In the genomic region with DNA sequence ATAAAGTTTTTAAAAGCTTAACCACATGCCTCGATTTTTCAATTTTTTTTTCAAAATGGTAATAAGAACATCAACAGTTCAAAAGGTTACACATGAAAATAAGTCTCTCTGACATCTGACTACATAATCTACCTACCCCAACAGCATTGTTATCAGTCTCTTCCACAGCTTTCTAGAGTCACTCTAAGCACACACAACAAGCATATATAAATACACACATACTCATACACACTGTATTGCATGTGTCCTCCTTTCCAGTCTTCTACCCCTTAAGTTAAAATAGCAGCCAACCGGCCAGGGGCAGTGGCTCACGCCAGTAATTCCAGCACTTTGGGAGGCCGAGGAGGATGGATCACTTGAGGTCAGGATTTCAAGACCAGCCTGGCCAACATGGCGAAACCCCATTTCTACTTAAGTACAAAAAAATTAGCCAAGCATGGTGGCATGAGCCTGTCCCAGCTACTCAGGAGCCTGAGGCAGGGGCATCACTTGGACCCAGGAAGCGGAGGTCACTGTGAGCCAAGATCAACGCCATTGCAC, we compare ENCODE assay signal across 11 cellular contexts. TPM values are rescaled to one million over a fixed set of nuclear protein-coding genes. Genes with fewer than 3 reads are reported as not detected.
A peak's percentile ranks its signal among the peaks of the same experiment; 100 is the strongest.
DNase-seq lines count a peak whose midpoint lies in the region; ATAC-seq and TF ChIP-seq lines count a peak whose summit lies in the region.
"Had no signal": no experiment of that assay in that cellular context is flagged by ENCODE, and none has a peak within 500 bp of the region (broad histone marks: within the 10 kb centered on the region; RNA-seq: fewer than 3 reads in every experiment).

No MANE protein-coding gene starts in this region.

- H2BK20ac ChIP-seq in H9 (ENCODE audit: low read depth, low read length, poor library complexity, severe bottlenecking): no peak overlapping the region

- no peak overlapping the region for H4K91ac ChIP-seq in H9 (ENCODE audit: insufficient read length, low read depth, low read length)

- H4K5ac ChIP-seq in H9 (ENCODE audit: insufficient read length, low read depth, low read length): no peak overlapping the region

- H3K9ac ChIP-seq in H9 (ENCODE audit: extremely low read depth, insufficient read length, low read length): no peak overlapping the region

- no peak overlapping the region for H3K14ac ChIP-seq in H9 (ENCODE audit: insufficient read depth, low read length)

- no peak overlapping the region for H3T11ph ChIP-seq in H9 (ENCODE audit: low read length)

- ATAC-seq in HG02852 (IDR thresholded peaks at IDR 0.05; ENCODE audit: unreplicated experiment): peak; percentile 32
- ATAC-seq in body of pancreas: no peak

- H4K8ac ChIP-seq in H9 (replicated peaks; ENCODE audit: insufficient read length, low read depth, low read length): no peak overlapping the region

- H3K4ac ChIP-seq in H9 (ENCODE audit: low read depth, low read length): no peak overlapping the region

- POLR2A ChIA-PET in PC-9 (lab: Charles Lee; ENCODE audit: unreplicated experiment): no interaction called here

- peaks cover 2% of the 10 kb centered on the region for H3K36me3 Mint-ChIP-seq in activated naive CD4-positive, alpha-beta T cell treated with anti-CD3 and anti-CD28 coated beads, Interleukin-2, amount 50 U/mL, for 24 hours
- H3K36me3 Mint-ChIP-seq in activated naive CD4-positive, alpha-beta T cell treated with anti-CD3 and anti-CD28 coated beads, Interleukin-2, amount 10 ng/mL, durations not matched to agents 7 days and 5 days: peaks cover 20% of the 10 kb centered on the region
- H3K36me3 Mint-ChIP-seq in stimulated activated naive CD8-positive, alpha-beta T cell treated with anti-CD3 and anti-CD28 coated beads, Interleukin-15, Interleukin-2, amounts not matched to agents 100 ng/mL and 50 ng/mL, for 24 hours (ENCODE audit: low read depth): peaks cover 15% of the 10 kb centered on the region
- peaks cover 0 to 7% (median 0%) of the 10 kb centered on the region in 3 experiments; a peak in 3 of 7 replicates for H3K36me3 Mint-ChIP-seq in H9 (ENCODE audit: insufficient read depth in 1 of 3, low read depth in 3 of 3)

- WGBS in body of pancreas, 2 donors: 87 to 88% methylated on average over 7 of the region's 7 CpGs
- WGBS in H9 (ENCODE audit: extremely low coverage, insufficient read length, low lambda C conversion rate): no CpG with 5 or more reads among the region's 7 CpGs

- H3K4me1 ChIP-seq in PC-9 (replicated peaks; ENCODE audit: insufficient read depth): 0 out of 2 replicates have a peak, but pooled peaks cover 5% of the 10 kb centered on the region
- peaks cover 16% of the 10 kb centered on the region for H3K4me1 ChIP-seq in body of pancreas
- peaks cover 2% of the 10 kb centered on the region; the same call in 1 of the 2 replicates for H3K4me1 ChIP-seq in H9 (ENCODE audit: insufficient read depth, low read length)
- H3K4me1 ChIP-seq: SJSA1 had no signal

- no peak overlapping the region for H2AK5ac ChIP-seq in H9 (ENCODE audit: insufficient read length, low read length)

- intact Hi-C loops in PC-9 (cut with micrococcal nuclease; ENCODE audit: unreplicated experiment) (no loop called here), body of pancreas (cut with DNase I) (no loop called here)

- no peak overlapping the region for H2BK12ac ChIP-seq in H9 (ENCODE audit: insufficient read length, low read depth, low read length)

- H3F3A ChIP-seq in PC-9 (ENCODE audit: insufficient read depth, low read depth): peaks cover 16% of the 10 kb centered on the region; the same call in 1 of the 2 replicates

- H3K4me3 ChIP-seq in PC-9 (no peak overlapping the region), body of pancreas (no peak overlapping the region)
- H3K4me3 ChIP-seq: SJSA1 had no signal

- H3K4me2 ChIP-seq in PC-9: no peak overlapping the region
- no peak overlapping the region for H3K4me2 ChIP-seq in H9 (ENCODE audit: insufficient read depth, insufficient read length, low read length)

- H3K79me2 ChIP-seq in PC-9 (ENCODE audit: low read depth): peaks cover 100% of the 10 kb centered on the region
- peaks cover 90% of the 10 kb centered on the region; the same call in 1 of the 2 replicates for H3K79me2 ChIP-seq in H9 (ENCODE audit: insufficient read depth, low read length)

- peaks cover 81% of the 10 kb centered on the region for H4K20me1 ChIP-seq in PC-9 (ENCODE audit: insufficient read depth)
- no peaks in the 10 kb centered on the region for H4K20me1 ChIP-seq in H9 (ENCODE audit: control insufficient read depth, insufficient read depth, insufficient read length)

- H3K18ac ChIP-seq in H9 (ENCODE audit: insufficient read length, low read depth, low read length): no peak overlapping the region

- peaks cover 2% of the 10 kb centered on the region for H3K79me1 ChIP-seq in H9 (ENCODE audit: insufficient read depth, low read depth, low read length, poor library complexity, severe bottlenecking)

- no peak overlapping the region for H2BK5ac ChIP-seq in H9 (ENCODE audit: insufficient read length, low read length)

- TF ChIP-seq POLR2A in body of pancreas (IDR thresholded peaks at IDR 0.05): no peak

- H3K4me3 Mint-ChIP-seq in activated naive CD4-positive, alpha-beta T cell treated with anti-CD3 and anti-CD28 coated beads, Interleukin-2, amount 50 U/mL, for 24 hours: peak overlapping the region; percentile 1
- H3K4me3 Mint-ChIP-seq in activated naive CD4-positive, alpha-beta T cell treated with anti-CD3 and anti-CD28 coated beads, Interleukin-2, amount 10 ng/mL, durations not matched to agents 7 days and 5 days: no peak overlapping the region
- H3K4me3 Mint-ChIP-seq in stimulated activated naive CD8-positive, alpha-beta T cell treated with anti-CD3 and anti-CD28 coated beads, Interleukin-15, Interleukin-2, amounts not matched to agents 100 ng/mL and 50 ng/mL, for 24 hours: peak overlapping the region; percentile 1
- H3K4me3 Mint-ChIP-seq in H9: no peak overlapping the region
- H3K4me3 Mint-ChIP-seq: B cell had no signal

- H3K27ac ChIP-seq in PC-9 (0 out of 2 replicates have a peak overlapping the region, but pooled peaks have one; percentile 28), body of pancreas (no peak overlapping the region), H9 (ENCODE audit: insufficient read length, low read depth, low read length) (no peak overlapping the region)
- H3K27ac ChIP-seq: SJSA1 had no signal

- H3K9me3 ChIP-seq in PC-9 (ENCODE audit: insufficient read depth, low read depth) (no peaks in the 10 kb centered on the region), body of pancreas (no peaks in the 10 kb centered on the region), H9 (ENCODE audit: control insufficient read depth, low read depth, low read length) (no peaks in the 10 kb centered on the region)
- H3K9me3 ChIP-seq: SJSA1 had no signal

- H2AFZ ChIP-seq in PC-9 (no peak overlapping the region), H9 (ENCODE audit: low read length) (no peak overlapping the region)

- no peaks in the 10 kb centered on the region for H3K23me2 ChIP-seq in H9 (ENCODE audit: insufficient read length, low read depth, low read length, poor library complexity, severe bottlenecking)

- no peak overlapping the region for H2BK15ac ChIP-seq in H9 (ENCODE audit: low read depth, low read length)

- no peaks in the 10 kb centered on the region for H3K27me3 Mint-ChIP-seq in activated naive CD4-positive, alpha-beta T cell treated with anti-CD3 and anti-CD28 coated beads, Interleukin-2, amount 50 U/mL, for 24 hours
- H3K27me3 Mint-ChIP-seq in activated naive CD4-positive, alpha-beta T cell treated with anti-CD3 and anti-CD28 coated beads, Interleukin-2, amount 10 ng/mL, durations not matched to agents 7 days and 5 days: no peaks in the 10 kb centered on the region
- H3K27me3 Mint-ChIP-seq in stimulated activated naive CD8-positive, alpha-beta T cell treated with anti-CD3 and anti-CD28 coated beads, Interleukin-15, Interleukin-2, amounts not matched to agents 100 ng/mL and 50 ng/mL, for 24 hours: no peaks in the 10 kb centered on the region
- H3K27me3 Mint-ChIP-seq in H9 (ENCODE audit: low read depth): no peaks in the 10 kb centered on the region
- H3K27me3 Mint-ChIP-seq: B cell had no signal

- no peak overlapping the region for H3K23ac ChIP-seq in H9 (ENCODE audit: insufficient read length, low read depth, low read length)

- no peak overlapping the region for H3K56ac ChIP-seq in H9 (ENCODE audit: insufficient read length, low read depth, low read length)

- CTCF ChIA-PET in activated naive CD4-positive, alpha-beta T cell treated with anti-CD3 and anti-CD28 coated beads, Interleukin-2, amount 10 ng/mL, durations not matched to agents 7 days and 5 days (lab: Charles Lee): interaction anchor here (0.7 kb wide), 2 partner anchors 44 to 369 kb away, joined by 3 read pairs; no protein-coding TSS in a partner anchor
- CTCF ChIA-PET in PC-9 (lab: Charles Lee): no interaction called here

- peak overlapping the region; percentile 18 for H3K27ac Mint-ChIP-seq in activated naive CD4-positive, alpha-beta T cell treated with anti-CD3 and anti-CD28 coated beads, Interleukin-2, amount 50 U/mL, for 24 hours
- H3K27ac Mint-ChIP-seq in activated naive CD4-positive, alpha-beta T cell treated with anti-CD3 and anti-CD28 coated beads, Interleukin-2, amount 10 ng/mL, durations not matched to agents 7 days and 5 days: no peak overlapping the region
- peak overlapping the region; percentile 8 for H3K27ac Mint-ChIP-seq in stimulated activated naive CD8-positive, alpha-beta T cell treated with anti-CD3 and anti-CD28 coated beads, Interleukin-15, Interleukin-2, amounts not matched to agents 100 ng/mL and 50 ng/mL, for 24 hours
- peak overlapping the region in 1 of 3 experiments; percentile 3; a peak in 2 of 7 replicates for H3K27ac Mint-ChIP-seq in H9
- H3K27ac Mint-ChIP-seq: B cell had no signal

- TF ChIP-seq CTCF in PC-9 (conservative IDR thresholded peaks at IDR 0.05) (no peak), body of pancreas (IDR thresholded peaks at IDR 0.05) (no peak), H9 (conservative IDR thresholded peaks at IDR 0.05) (no peak)

- BruUV-seq in PC-9 (replicated peaks; lab: Mats Ljungman, UMichigan): no TSS peak

- H3K9me2 ChIP-seq in PC-9 (ENCODE audit: insufficient read depth): no peaks in the 10 kb centered on the region

- H3K4me1 Mint-ChIP-seq in activated naive CD4-positive, alpha-beta T cell treated with anti-CD3 and anti-CD28 coated beads, Interleukin-2, amount 50 U/mL, for 24 hours: peaks cover 73% of the 10 kb centered on the region
- peaks cover 36% of the 10 kb centered on the region for H3K4me1 Mint-ChIP-seq in activated naive CD4-positive, alpha-beta T cell treated with anti-CD3 and anti-CD28 coated beads, Interleukin-2, amount 10 ng/mL, durations not matched to agents 7 days and 5 days
- peaks cover 72% of the 10 kb centered on the region for H3K4me1 Mint-ChIP-seq in stimulated activated naive CD8-positive, alpha-beta T cell treated with anti-CD3 and anti-CD28 coated beads, Interleukin-15, Interleukin-2, amounts not matched to agents 100 ng/mL and 50 ng/mL, for 24 hours (ENCODE audit: low read depth)
- peaks cover 44 to 49% of the 10 kb centered on the region in 2 experiments for H3K4me1 Mint-ChIP-seq in H9

- no peak overlapping the region for H2BK120ac ChIP-seq in H9 (ENCODE audit: low read depth, low read length, poor library complexity, severe bottlenecking)

- DNase-seq in activated naive CD4-positive, alpha-beta T cell treated with anti-CD3 and anti-CD28 coated beads, Interleukin-2, amount 10 ng/mL, durations not matched to agents 7 days and 5 days: no peak
- DNase-seq in PC-9: no peak
- DNase-seq in GM19240 (ENCODE audit: insufficient read length, low spot score): no peak
- no peak for DNase-seq in body of pancreas
- DNase-seq in H9: no peak
- DNase-seq: NCI-H1417 treated with DMSO at 0.1 percent for 48 hours had no signal

- peaks cover 15% of the 10 kb centered on the region for H3K36me3 ChIP-seq in PC-9 (ENCODE audit: low read depth)
- H3K36me3 ChIP-seq in body of pancreas (replicated peaks in 1 of 2; ENCODE audit: insufficient read depth in 1 of 2, low read depth in 2 of 2): no peaks in the 10 kb centered on the region
- H3K36me3 ChIP-seq: SJSA1 had no signal

- no peaks in the 10 kb centered on the region for H3K9me3 Mint-ChIP-seq in activated naive CD4-positive, alpha-beta T cell treated with anti-CD3 and anti-CD28 coated beads, Interleukin-2, amount 50 U/mL, for 24 hours
- no peaks in the 10 kb centered on the region for H3K9me3 Mint-ChIP-seq in activated naive CD4-positive, alpha-beta T cell treated with anti-CD3 and anti-CD28 coated beads, Interleukin-2, amount 10 ng/mL, durations not matched to agents 7 days and 5 days
- H3K9me3 Mint-ChIP-seq in stimulated activated naive CD8-positive, alpha-beta T cell treated with anti-CD3 and anti-CD28 coated beads, Interleukin-15, Interleukin-2, amounts not matched to agents 100 ng/mL and 50 ng/mL, for 24 hours: no peaks in the 10 kb centered on the region
- no peaks in the 10 kb centered on the region; a peak in 1 of 5 replicates for H3K9me3 Mint-ChIP-seq in H9

- H3K27me3 ChIP-seq in PC-9 (ENCODE audit: insufficient read depth, low read depth) (no peaks in the 10 kb centered on the region), body of pancreas (no peaks in the 10 kb centered on the region), H9 (ENCODE audit: insufficient read depth, low read length) (no peaks in the 10 kb centered on the region)
- H3K27me3 ChIP-seq: SJSA1 had no signal

RNA-seq across cellular contexts. Expression of gene TBL1XR1, which starts 12.2 kb away (rescaled TPM):
- total RNA-seq in PC-9 (2021): 232 and 243 TPM in 2 replicates
- 10 to 100 TPM; 34.3 to 57.9 TPM for total RNA-seq in body of pancreas
- total RNA-seq in H9 (2021): 170 and 175 TPM in 2 replicates

Comparison
In these comparisons a context has a peak if more than half of its experiments do, and no peak if none do; other contexts are left out.
1. H3K4me3 Mint-ChIP-seq: peak in activated naive CD4-positive, alpha-beta T cell treated with anti-CD3 and anti-CD28 coated beads, Interleukin-2, amount 50 U/mL, for 24 hours (single experiment) and stimulated activated naive CD8-positive, alpha-beta T cell treated with anti-CD3 and anti-CD28 coated beads, Interleukin-15, Interleukin-2, amounts not matched to agents 100 ng/mL and 50 ng/mL, for 24 hours (single experiment); none in activated naive CD4-positive, alpha-beta T cell treated with anti-CD3 and anti-CD28 coated beads, Interleukin-2, amount 10 ng/mL, durations not matched to agents 7 days and 5 days (single experiment) and H9 (0 of 2).